ENCODE assay signal across 10 cellular contexts in the genomic region with DNA sequence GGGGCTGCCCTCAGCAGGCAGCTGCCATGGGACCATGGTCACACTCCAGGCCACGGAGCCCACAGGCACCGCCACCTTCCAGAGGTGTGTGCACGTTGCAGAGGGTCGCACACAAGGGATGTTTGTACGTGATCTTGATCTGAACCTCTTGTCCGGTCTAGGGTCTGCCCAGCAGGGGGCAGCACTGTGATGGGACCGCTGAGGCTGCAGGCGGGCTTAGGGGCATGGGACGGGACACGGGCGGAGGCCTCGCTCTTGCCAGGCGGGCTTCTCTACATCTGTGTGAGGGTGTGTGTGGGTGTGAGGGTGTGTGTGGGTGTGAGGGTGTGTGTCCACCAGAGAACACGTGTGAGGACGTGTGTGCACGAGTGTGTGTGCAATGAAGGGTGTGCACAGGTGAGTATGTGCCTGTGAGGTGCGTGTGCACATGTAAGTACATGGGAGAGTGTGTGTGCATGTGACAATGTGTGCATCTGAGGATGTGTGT. TPM values are rescaled to one million over a fixed set of nuclear protein-coding genes. Genes with fewer than 3 reads are reported as not detected.
DNase-seq lines count a peak whose midpoint lies in the region; ATAC-seq and TF ChIP-seq lines count a peak whose summit lies in the region.
"Had no signal": no experiment of that assay in that cellular context is flagged by ENCODE, and none has a peak within 500 bp of the region (broad histone marks: within the 10 kb centered on the region; RNA-seq: fewer than 3 reads in every experiment).

No MANE protein-coding gene starts in this region.

- no peaks in the 10 kb centered on the region for H3K79me2 ChIP-seq in DOHH2 (ENCODE audit: control insufficient read depth, low read length)

- TF ChIP-seq POLR2A in gastrocnemius medialis (IDR thresholded peaks at IDR 0.05): no peak

- H3K4me1 ChIP-seq in DOHH2 (ENCODE audit: control insufficient read depth, low read length): peaks cover 2% of the 10 kb centered on the region; the same call in 1 of the 2 replicates
- no peaks in the 10 kb centered on the region for H3K4me1 ChIP-seq in gastrocnemius medialis

- H3K27ac ChIP-seq in DOHH2 (ENCODE audit: low read depth, low read length) (no peak overlapping the region), gastrocnemius medialis (no peak overlapping the region)
- H3K27ac ChIP-seq: skin epidermis had no signal

- peak; percentile 61 for TF ChIP-seq CTCF in DOHH2 (IDR thresholded peaks at IDR 0.05; ENCODE audit: low read depth, low read length, poor library complexity, severe bottlenecking)
- TF ChIP-seq CTCF in gastrocnemius medialis (IDR thresholded peaks at IDR 0.05 in 4 of 5, conservative IDR thresholded peaks at IDR 0.05 in 1 of 5): peak; percentile 46 to 72 (median 63)

- H3K9me3 ChIP-seq in DOHH2 (ENCODE audit: control insufficient read depth, insufficient read depth, low read length) (no peaks in the 10 kb centered on the region), gastrocnemius medialis (no peaks in the 10 kb centered on the region)

- H3F3A ChIP-seq in DOHH2 (ENCODE audit: control insufficient read depth, insufficient read depth): no peaks in the 10 kb centered on the region

- no peak overlapping the region for H3K4me3 ChIP-seq in DOHH2 (ENCODE audit: low read length)
- no peak overlapping the region for H3K4me3 ChIP-seq in gastrocnemius medialis
- H3K4me3 ChIP-seq: skin epidermis had no signal

- H3K27me3 ChIP-seq in DOHH2 (ENCODE audit: control insufficient read depth, low read length) (peaks cover 3% of the 10 kb centered on the region; the same call in 1 of the 2 replicates), gastrocnemius medialis (peaks cover 22 to 55% (median 23%) of the 10 kb centered on the region in 3 donors)

- peaks cover 9% of the 10 kb centered on the region for H3K27me3 Mint-ChIP-seq in activated T-cell treated with anti-CD3 and anti-CD28 coated beads, Interleukin-2, amount 50 U/mL, for 4 hours (ENCODE audit: low read depth)

- DNase-seq in NCI-H69 (lab: John Stamatoyannopoulos, UW) (peak; percentile 21), germinal center (ENCODE audit: low spot score) (peak; percentile 40), gastrocnemius medialis (peak; percentile 31 to 47), NCI-H2227 (lab: John Stamatoyannopoulos, UW; ENCODE audit: unreplicated experiment) (no peak), NCI-H2196 treated with DMSO at 0.1 percent for 48 hours (lab: John Stamatoyannopoulos, UW; ENCODE audit: unreplicated experiment) (no peak)
- DNase-seq in activated T-cell treated with anti-CD3 and anti-CD28 coated beads, Interleukin-2, amount 50 U/mL, for 4 hours: peak; percentile 67

- no peak overlapping the region for H3K4me2 ChIP-seq in DOHH2 (ENCODE audit: low read length)

- H3K9me3 Mint-ChIP-seq in activated T-cell treated with anti-CD3 and anti-CD28 coated beads, Interleukin-2, amount 50 U/mL, for 4 hours: no peaks in the 10 kb centered on the region

- H3K9me2 ChIP-seq in DOHH2 (replicated peaks; ENCODE audit: control insufficient read depth, low read length): no peaks in the 10 kb centered on the region

- no peaks in the 10 kb centered on the region for H3K36me3 Mint-ChIP-seq in activated T-cell treated with anti-CD3 and anti-CD28 coated beads, Interleukin-2, amount 50 U/mL, for 4 hours (ENCODE audit: insufficient read depth)

- no peaks in the 10 kb centered on the region for H4K20me1 ChIP-seq in DOHH2 (ENCODE audit: control insufficient read depth, insufficient read depth, low read depth, low read length)

- peak; percentile 61 to 65 for ATAC-seq in activated T-cell treated with anti-CD3 and anti-CD28 coated beads, Interleukin-2, amount 50 U/mL, for 4 hours
- ATAC-seq in gastrocnemius medialis: peak; percentile 58 to 75
- ATAC-seq in GM18873 (IDR thresholded peaks at IDR 0.05; ENCODE audit: low FRiP score, unreplicated experiment): no peak

- no peak overlapping the region for H3K4me3 Mint-ChIP-seq in activated T-cell treated with anti-CD3 and anti-CD28 coated beads, Interleukin-2, amount 50 U/mL, for 4 hours

- H3K4me1 Mint-ChIP-seq in activated T-cell treated with anti-CD3 and anti-CD28 coated beads, Interleukin-2, amount 50 U/mL, for 4 hours (ENCODE audit: low read depth): peaks cover 6% of the 10 kb centered on the region

- in situ Hi-C loops in gastrocnemius medialis (cut with MboI; ENCODE audit: low sequenced_read_pairs in 4 of 4): no loop called here

- intact Hi-C loops in gastrocnemius medialis (cut with DNase I; ENCODE audit: low total_unique reads): loop anchor here (1.0 kb wide), 1 partner anchor 401 kb away; no protein-coding TSS in a partner anchor

- H3K36me3 ChIP-seq in DOHH2 (ENCODE audit: control insufficient read depth, low read length) (no peaks in the 10 kb centered on the region), gastrocnemius medialis (no peaks in the 10 kb centered on the region)

RNA-seq across cellular contexts. Expression of a gene that starts 52.4 kb away (rescaled TPM):
- total RNA-seq in activated T-cell treated with anti-CD3 and anti-CD28 coated beads, Interleukin-2, amount 50 U/mL, for 4 hours: under 1 TPM; 0.05 to 0.14 (median 0.08) TPM
- total RNA-seq in gastrocnemius medialis: not detected
- total RNA-seq: LHCN-M2 had no signal

Comparison
In these comparisons a context has a peak if more than half of its experiments do, and no peak if none do; other contexts are left out.
1. DNase-seq: peak in NCI-H69 (single experiment), activated T-cell treated with anti-CD3 and anti-CD28 coated beads, Interleukin-2, amount 50 U/mL, for 4 hours (single experiment), germinal center (single experiment) and gastrocnemius medialis (2 of 2); none in NCI-H2227 (single experiment) and NCI-H2196 treated with DMSO at 0.1 percent for 48 hours (single experiment).